ENCODE assay signal across 9 cellular contexts in genomic region chr5:148805323-148806290, GRCh38. TPM values are rescaled to one million over a fixed set of nuclear protein-coding genes. Genes with fewer than 3 reads are reported as not detected.
DNase-seq lines count a peak whose midpoint lies in the region; ATAC-seq and TF ChIP-seq lines count a peak whose summit lies in the region.
"Had no signal": no experiment of that assay in that cellular context is flagged by ENCODE, and none has a peak within 500 bp of the region (broad histone marks: within the 10 kb centered on the region; RNA-seq: fewer than 3 reads in every experiment).

No MANE protein-coding gene starts in this region.

- 44 to 58% methylated on average over 7 of the region's 7 CpGs for WGBS in lower leg skin, 2 donors

- no peak for TF ChIP-seq CTCF in lower leg skin (IDR thresholded peaks at IDR 0.05)

- no peaks in the 10 kb centered on the region for H3K36me3 Mint-ChIP-seq in activated T-helper 17 cell treated with anti-CD3 and anti-CD28 coated beads, Interleukin-2, amount 50 U/mL, for 72 hours (ENCODE audit: low read depth)

- H3K4me3 Mint-ChIP-seq in activated T-helper 17 cell treated with anti-CD3 and anti-CD28 coated beads, Interleukin-2, amount 50 U/mL, for 72 hours: peak overlapping the region; percentile 48

- peak overlapping the region; percentile 89 for H3K27ac Mint-ChIP-seq in activated T-helper 17 cell treated with anti-CD3 and anti-CD28 coated beads, Interleukin-2, amount 50 U/mL, for 72 hours

- ATAC-seq in GM19468 (IDR thresholded peaks at IDR 0.05; ENCODE audit: extremely low read depth, unreplicated experiment) (peak; percentile 27), HG03558 (IDR thresholded peaks at IDR 0.05; ENCODE audit: extremely low read depth, unreplicated experiment) (peak; percentile 25)
- peak; percentile 46 for ATAC-seq in activated T-helper 17 cell treated with anti-CD3 and anti-CD28 coated beads, Interleukin-2, amount 50 U/mL, for 72 hours (replicated peaks)

- H3K4me1 Mint-ChIP-seq in activated T-helper 17 cell treated with anti-CD3 and anti-CD28 coated beads, Interleukin-2, amount 50 U/mL, for 72 hours: peaks cover 35% of the 10 kb centered on the region

- intact Hi-C loops in lower leg skin (cut with DNase I; ENCODE audit: low total_unique reads): no loop called here

- no peaks in the 10 kb centered on the region for H3K9me3 Mint-ChIP-seq in activated T-helper 17 cell treated with anti-CD3 and anti-CD28 coated beads, Interleukin-2, amount 50 U/mL, for 72 hours

- no peak overlapping the region for H3K4me3 ChIP-seq in lower leg skin (ENCODE audit: low read depth, poor library complexity, severe bottlenecking)
- H3K4me3 ChIP-seq: PC-9 had no signal

- H3K27me3 Mint-ChIP-seq in activated T-helper 17 cell treated with anti-CD3 and anti-CD28 coated beads, Interleukin-2, amount 50 U/mL, for 72 hours: peaks cover 11% of the 10 kb centered on the region

- DNase-seq in ELR (ENCODE audit: low read depth): peak; percentile 78
- peak; percentile 59 for DNase-seq in myocyte (ENCODE audit: low read depth)
- no peak for DNase-seq in lower leg skin (ENCODE audit: low spot score in 2 of 2)
- no peak for DNase-seq in NK-92 (lab: John Stamatoyannopoulos, UW; ENCODE audit: unreplicated experiment)
- no peak for DNase-seq in central memory CD4-positive, alpha-beta T cell

- TF ChIP-seq POLR2A in lower leg skin (IDR thresholded peaks at IDR 0.05): no peak

RNA-seq across cellular contexts. Expression of gene ADRB2, which starts 20.8 kb away (rescaled TPM):
- total RNA-seq in activated T-helper 17 cell treated with anti-CD3 and anti-CD28 coated beads, Interleukin-2, amount 50 U/mL, for 72 hours: 1 to 10 TPM in 1 of 2 donors, under 1 TPM in 1; 0.74 to 1.1 TPM
- 5.1 and 7.8 TPM in 2 replicates for total RNA-seq in myocyte
- 1.7 TPM for polyA plus RNA-seq in myocyte (2012)
- total RNA-seq in lower leg skin: 10 to 100 TPM; 31.4 to 90.3 (median 42.9) TPM

Comparison
In these comparisons a context has a peak if more than half of its experiments do, and no peak if none do; other contexts are left out.
1. DNase-seq: peak in ELR (single experiment) and myocyte (single experiment); none in lower leg skin (0 of 2), NK-92 (single experiment) and central memory CD4-positive, alpha-beta T cell (single experiment).
2. Peak in every context shown above with its lines, with median percentiles within 50 percentile points of each other: ATAC-seq.